Comparison of ENCODE assay signal across 7 cellular contexts in the genomic region with DNA sequence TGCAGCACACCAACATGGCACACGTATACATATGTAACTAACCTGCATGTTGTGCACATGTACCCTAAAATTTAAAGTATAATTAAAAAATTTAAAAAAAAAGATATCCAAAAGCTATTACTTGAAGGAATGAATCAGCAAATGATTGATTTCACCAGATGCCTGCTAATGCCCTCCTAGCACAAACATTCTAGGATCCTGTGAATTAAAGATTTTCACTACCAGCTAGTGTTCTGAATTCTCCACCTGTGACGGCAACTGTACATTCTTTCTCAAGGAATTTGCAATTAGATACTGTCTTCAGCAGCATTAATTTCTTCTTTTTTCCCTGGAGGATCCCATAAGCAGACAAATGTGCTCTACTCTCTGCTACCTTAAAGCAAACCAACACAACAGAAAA.
"Had no signal": no experiment of that assay in that cellular context is flagged by ENCODE, and none has a peak within 500 bp of the region (broad histone marks: within the 10 kb centered on the region; RNA-seq: fewer than 3 reads in every experiment).

No MANE protein-coding gene starts in this region.

- DNase-seq: GM23248, GOT3, H9, HCEC 1CT, HFFc6 had no signal

- H3K4me3 Mint-ChIP-seq: GM23338, H9, HFFc6 had no signal

- H3K9ac ChIP-seq: GM23248 had no signal

- H3K4me3 ChIP-seq: GM23248, GM23338, HAP-1 had no signal

- H3K9me3 Mint-ChIP-seq: HFFc6 had no signal

- H2AFZ ChIP-seq: GM23248, GM23338 had no signal

- H3K4me2 ChIP-seq: GM23338 had no signal

- H3K4me1 Mint-ChIP-seq: GM23338 had no signal

- H3K36me3 ChIP-seq: HAP-1 had no signal

- H3K27ac ChIP-seq: GM23248 had no signal

- H3K27ac Mint-ChIP-seq: GM23338, H9, HFFc6 had no signal

- H3K4me1 ChIP-seq: HAP-1 had no signal
